Comparison of ENCODE assay signal across 1 cellular context in the genomic region with DNA sequence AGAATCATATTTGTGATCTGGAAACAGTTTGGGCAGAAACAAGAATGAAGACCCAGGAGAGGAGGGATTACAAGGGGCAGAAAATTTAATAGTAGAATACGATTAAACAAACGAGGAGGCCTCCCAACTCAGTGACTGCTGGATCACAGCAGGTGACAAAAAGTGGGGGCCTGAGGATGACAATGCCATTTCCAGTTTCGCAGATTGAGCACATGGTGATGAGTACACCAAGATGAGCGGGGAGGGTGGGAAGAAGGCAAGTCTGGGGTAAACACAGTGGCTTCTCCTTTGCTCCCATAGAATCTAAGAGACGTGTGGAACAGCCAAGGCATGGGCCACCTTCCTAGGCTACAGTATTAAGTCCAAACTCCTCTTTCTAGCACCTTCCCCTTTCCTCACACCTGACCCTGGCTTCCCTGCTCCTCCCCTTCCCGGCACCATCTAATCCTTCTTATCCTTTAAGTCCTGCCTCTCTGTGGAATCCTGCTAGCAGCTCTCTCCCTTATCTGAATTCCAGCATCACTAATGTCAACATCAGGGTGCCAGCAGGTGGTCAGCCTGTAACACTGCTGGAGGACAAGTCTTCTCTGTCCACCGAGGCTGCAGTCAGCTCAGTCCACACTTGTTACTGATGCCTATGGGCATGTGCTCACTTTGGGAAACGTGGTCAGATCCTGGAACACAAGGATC.
TF ChIP-seq lines count a peak whose summit lies in the region.

No MANE protein-coding gene starts in this region.

TF ChIP-seq in HepG2, 621 proteins besides CTCF, POLR2A, EP300 and RAD21 (continued from another document and continues in another):
- TF ChIP-seq, protein P1, sequence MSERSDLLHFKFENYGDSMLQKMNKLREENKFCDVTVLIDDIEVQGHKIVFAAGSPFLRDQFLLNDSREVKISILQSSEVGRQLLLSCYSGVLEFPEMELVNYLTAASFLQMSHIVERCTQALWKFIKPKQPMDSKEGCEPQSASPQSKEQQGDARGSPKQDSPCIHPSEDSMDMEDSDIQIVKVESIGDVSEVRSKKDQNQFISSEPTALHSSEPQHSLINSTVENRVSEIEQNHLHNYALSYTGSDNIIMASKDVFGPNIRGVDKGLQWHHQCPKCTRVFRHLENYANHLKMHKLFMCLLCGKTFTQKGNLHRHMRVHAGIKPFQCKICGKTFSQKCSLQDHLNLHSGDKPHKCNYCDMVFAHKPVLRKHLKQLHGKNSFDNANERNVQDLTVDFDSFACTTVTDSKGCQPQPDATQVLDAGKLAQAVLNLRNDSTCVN (CRISPR knock-in tag; IDR thresholded peaks at IDR 0.05; ENCODE audit: borderline replicate concordance): 0 out of 2 replicates have a peak, but pooled peaks have one; percentile 29
- TF ChIP-seq TFE3 (CRISPR knock-in tag; IDR thresholded peaks at IDR 0.05): peak; percentile 70
- TF ChIP-seq ESRRA (CRISPR knock-in tag; IDR thresholded peaks at IDR 0.05; ENCODE audit: low read depth): peak; percentile 61; the same call in 1 of the 2 replicates
- TF ChIP-seq ZNF569 (CRISPR knock-in tag; IDR thresholded peaks at IDR 0.05; ENCODE audit: borderline replicate concordance): no peak
- peak; percentile 54; the same call in 1 of the 2 replicates for TF ChIP-seq SIN3A (IDR thresholded peaks at IDR 0.05; ENCODE audit: borderline replicate concordance, low read depth, low read length)
- TF ChIP-seq, protein P2, sequence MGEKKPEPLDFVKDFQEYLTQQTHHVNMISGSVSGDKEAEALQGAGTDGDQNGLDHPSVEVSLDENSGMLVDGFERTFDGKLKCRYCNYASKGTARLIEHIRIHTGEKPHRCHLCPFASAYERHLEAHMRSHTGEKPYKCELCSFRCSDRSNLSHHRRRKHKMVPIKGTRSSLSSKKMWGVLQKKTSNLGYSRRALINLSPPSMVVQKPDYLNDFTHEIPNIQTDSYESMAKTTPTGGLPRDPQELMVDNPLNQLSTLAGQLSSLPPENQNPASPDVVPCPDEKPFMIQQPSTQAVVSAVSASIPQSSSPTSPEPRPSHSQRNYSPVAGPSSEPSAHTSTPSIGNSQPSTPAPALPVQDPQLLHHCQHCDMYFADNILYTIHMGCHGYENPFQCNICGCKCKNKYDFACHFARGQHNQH (CRISPR knock-in tag; IDR thresholded peaks at IDR 0.05): peak; percentile 49; the same call in 1 of the 2 replicates
- peak; percentile 81 for TF ChIP-seq PHF5A (CRISPR knock-in tag; IDR thresholded peaks at IDR 0.05; ENCODE audit: low read depth, unreplicated experiment)
- 0 out of 2 replicates have a peak, but pooled peaks have one; percentile 72 for TF ChIP-seq ZBTB7A (CRISPR knock-in tag; IDR thresholded peaks at IDR 0.05)
- no peak for TF ChIP-seq RFX3 (CRISPR knock-in tag; IDR thresholded peaks at IDR 0.05)
- no peak for TF ChIP-seq ZNF264 (CRISPR knock-in tag; IDR thresholded peaks at IDR 0.05)
- TF ChIP-seq, protein P3, sequence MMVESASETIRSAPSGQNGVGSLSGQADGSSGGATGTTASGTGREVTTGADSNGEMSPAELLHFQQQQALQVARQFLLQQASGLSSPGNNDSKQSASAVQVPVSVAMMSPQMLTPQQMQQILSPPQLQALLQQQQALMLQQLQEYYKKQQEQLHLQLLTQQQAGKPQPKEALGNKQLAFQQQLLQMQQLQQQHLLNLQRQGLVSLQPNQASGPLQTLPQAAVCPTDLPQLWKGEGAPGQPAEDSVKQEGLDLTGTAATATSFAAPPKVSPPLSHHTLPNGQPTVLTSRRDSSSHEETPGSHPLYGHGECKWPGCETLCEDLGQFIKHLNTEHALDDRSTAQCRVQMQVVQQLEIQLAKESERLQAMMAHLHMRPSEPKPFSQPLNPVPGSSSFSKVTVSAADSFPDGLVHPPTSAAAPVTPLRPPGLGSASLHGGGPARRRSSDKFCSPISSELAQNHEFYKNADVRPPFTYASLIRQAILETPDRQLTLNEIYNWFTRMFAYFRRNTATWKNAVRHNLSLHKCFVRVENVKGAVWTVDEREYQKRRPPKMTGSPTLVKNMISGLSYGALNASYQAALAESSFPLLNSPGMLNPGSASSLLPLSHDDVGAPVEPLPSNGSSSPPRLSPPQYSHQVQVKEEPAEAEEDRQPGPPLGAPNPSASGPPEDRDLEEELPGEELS (CRISPR knock-in tag; IDR thresholded peaks at IDR 0.05): peak; percentile 83
- peak; percentile 53; the same call in 1 of the 2 replicates for TF ChIP-seq ZKSCAN8 (CRISPR knock-in tag; IDR thresholded peaks at IDR 0.05; ENCODE audit: borderline replicate concordance)
- TF ChIP-seq ERF (CRISPR knock-in tag; IDR thresholded peaks at IDR 0.05): peak; percentile 74; the same call in 1 of the 2 replicates
- no peak for TF ChIP-seq NFE2 (CRISPR knock-in tag; IDR thresholded peaks at IDR 0.05)
- TF ChIP-seq TEAD3 (CRISPR knock-in tag; optimal IDR thresholded peaks at IDR 0.05; ENCODE audit: borderline replicate concordance): peak; percentile 99
- no peak for TF ChIP-seq HOXA7 (CRISPR knock-in tag; IDR thresholded peaks at IDR 0.05)
- TF ChIP-seq ZGPAT (CRISPR knock-in tag; IDR thresholded peaks at IDR 0.05): peak; percentile 64; the same call in 1 of the 2 replicates
- TF ChIP-seq NCOA2 (CRISPR knock-in tag; IDR thresholded peaks at IDR 0.05): peak; percentile 88
- peak; percentile 69 for TF ChIP-seq RXRB (CRISPR knock-in tag; IDR thresholded peaks at IDR 0.05; ENCODE audit: borderline replicate concordance)
- TF ChIP-seq SALL1 (CRISPR knock-in tag; IDR thresholded peaks at IDR 0.05): peak; percentile 94
- peak; percentile 73 for TF ChIP-seq MTA1 (CRISPR knock-in tag; IDR thresholded peaks at IDR 0.05; ENCODE audit: borderline replicate concordance)
- TF ChIP-seq KDM4B (CRISPR knock-in tag; IDR thresholded peaks at IDR 0.05): peak; percentile 81; the same call in 1 of the 2 replicates
- 0 out of 2 replicates have a peak, but pooled peaks have one; percentile 9 for TF ChIP-seq ZSCAN29 (CRISPR knock-in tag; conservative IDR thresholded peaks at IDR 0.05)
- TF ChIP-seq HMG20A (CRISPR knock-in tag; IDR thresholded peaks at IDR 0.05; ENCODE audit: borderline replicate concordance): peak; percentile 45; the same call in 1 of the 2 replicates
- no peak for TF ChIP-seq ZNF75D (CRISPR knock-in tag; IDR thresholded peaks at IDR 0.05; ENCODE audit: borderline replicate concordance)
- TF ChIP-seq SOX5 (CRISPR knock-in tag; IDR thresholded peaks at IDR 0.05; ENCODE audit: borderline replicate concordance): peak; percentile 79
- peak; percentile 63; the same call in 1 of the 2 replicates for TF ChIP-seq ZSCAN21 (CRISPR knock-in tag; IDR thresholded peaks at IDR 0.05; ENCODE audit: borderline replicate concordance)
- TF ChIP-seq ZNF337 (CRISPR knock-in tag; IDR thresholded peaks at IDR 0.05; ENCODE audit: borderline replicate concordance, low read depth): 0 out of 2 replicates have a peak, but pooled peaks have one; percentile 51
- 0 out of 2 replicates have a peak, but pooled peaks have one; percentile 26 for TF ChIP-seq ELF1 (CRISPR knock-in tag; IDR thresholded peaks at IDR 0.05)
- peak; percentile 24 for TF ChIP-seq SKI (IDR thresholded peaks at IDR 0.05; ENCODE audit: partially characterized antibody)
- TF ChIP-seq ZNF292 (CRISPR knock-in tag; IDR thresholded peaks at IDR 0.05; ENCODE audit: borderline replicate concordance, low read depth): peak; percentile 96
- 0 out of 2 replicates have a peak, but pooled peaks have one; percentile 39 for TF ChIP-seq CSRNP1 (CRISPR knock-in tag; IDR thresholded peaks at IDR 0.05)
- TF ChIP-seq, protein P4, sequence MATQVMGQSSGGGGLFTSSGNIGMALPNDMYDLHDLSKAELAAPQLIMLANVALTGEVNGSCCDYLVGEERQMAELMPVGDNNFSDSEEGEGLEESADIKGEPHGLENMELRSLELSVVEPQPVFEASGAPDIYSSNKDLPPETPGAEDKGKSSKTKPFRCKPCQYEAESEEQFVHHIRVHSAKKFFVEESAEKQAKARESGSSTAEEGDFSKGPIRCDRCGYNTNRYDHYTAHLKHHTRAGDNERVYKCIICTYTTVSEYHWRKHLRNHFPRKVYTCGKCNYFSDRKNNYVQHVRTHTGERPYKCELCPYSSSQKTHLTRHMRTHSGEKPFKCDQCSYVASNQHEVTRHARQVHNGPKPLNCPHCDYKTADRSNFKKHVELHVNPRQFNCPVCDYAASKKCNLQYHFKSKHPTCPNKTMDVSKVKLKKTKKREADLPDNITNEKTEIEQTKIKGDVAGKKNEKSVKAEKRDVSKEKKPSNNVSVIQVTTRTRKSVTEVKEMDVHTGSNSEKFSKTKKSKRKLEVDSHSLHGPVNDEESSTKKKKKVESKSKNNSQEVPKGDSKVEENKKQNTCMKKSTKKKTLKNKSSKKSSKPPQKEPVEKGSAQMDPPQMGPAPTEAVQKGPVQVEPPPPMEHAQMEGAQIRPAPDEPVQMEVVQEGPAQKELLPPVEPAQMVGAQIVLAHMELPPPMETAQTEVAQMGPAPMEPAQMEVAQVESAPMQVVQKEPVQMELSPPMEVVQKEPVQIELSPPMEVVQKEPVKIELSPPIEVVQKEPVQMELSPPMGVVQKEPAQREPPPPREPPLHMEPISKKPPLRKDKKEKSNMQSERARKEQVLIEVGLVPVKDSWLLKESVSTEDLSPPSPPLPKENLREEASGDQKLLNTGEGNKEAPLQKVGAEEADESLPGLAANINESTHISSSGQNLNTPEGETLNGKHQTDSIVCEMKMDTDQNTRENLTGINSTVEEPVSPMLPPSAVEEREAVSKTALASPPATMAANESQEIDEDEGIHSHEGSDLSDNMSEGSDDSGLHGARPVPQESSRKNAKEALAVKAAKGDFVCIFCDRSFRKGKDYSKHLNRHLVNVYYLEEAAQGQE (IDR thresholded peaks at IDR 0.05; ENCODE audit: borderline replicate concordance in 1 of 2, low read depth in 1 of 2, low read length in 2 of 2): no peak
- TF ChIP-seq ZBTB7B (CRISPR knock-in tag; IDR thresholded peaks at IDR 0.05): peak; percentile 84
- peak; percentile 59; the same call in 1 of the 2 replicates for TF ChIP-seq CEBPG (CRISPR knock-in tag; IDR thresholded peaks at IDR 0.05)
- TF ChIP-seq, protein P5, sequence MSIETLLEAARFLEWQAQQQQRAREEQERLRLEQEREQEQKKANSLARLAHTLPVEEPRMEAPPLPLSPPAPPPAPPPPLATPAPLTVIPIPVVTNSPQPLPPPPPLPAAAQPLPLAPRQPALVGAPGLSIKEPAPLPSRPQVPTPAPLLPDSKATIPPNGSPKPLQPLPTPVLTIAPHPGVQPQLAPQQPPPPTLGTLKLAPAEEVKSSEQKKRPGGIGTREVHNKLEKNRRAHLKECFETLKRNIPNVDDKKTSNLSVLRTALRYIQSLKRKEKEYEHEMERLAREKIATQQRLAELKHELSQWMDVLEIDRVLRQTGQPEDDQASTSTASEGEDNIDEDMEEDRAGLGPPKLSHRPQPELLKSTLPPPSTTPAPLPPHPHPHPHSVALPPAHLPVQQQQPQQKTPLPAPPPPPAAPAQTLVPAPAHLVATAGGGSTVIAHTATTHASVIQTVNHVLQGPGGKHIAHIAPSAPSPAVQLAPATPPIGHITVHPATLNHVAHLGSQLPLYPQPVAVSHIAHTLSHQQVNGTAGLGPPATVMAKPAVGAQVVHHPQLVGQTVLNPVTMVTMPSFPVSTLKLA (IDR thresholded peaks at IDR 0.05): peak; percentile 41; the same call in 1 of the 2 replicates
- TF ChIP-seq KDM2A (CRISPR knock-in tag; IDR thresholded peaks at IDR 0.05; ENCODE audit: borderline replicate concordance, low read depth): peak; percentile 56; the same call in 1 of the 2 replicates
- TF ChIP-seq NCOR1 (IDR thresholded peaks at IDR 0.05; ENCODE audit: borderline replicate concordance, low read length): peak; percentile 39; the same call in 1 of the 2 replicates
- peak; percentile 98 for TF ChIP-seq HDAC2 (CRISPR knock-in tag; IDR thresholded peaks at IDR 0.05)
- TF ChIP-seq CREB1 (IDR thresholded peaks at IDR 0.05): no peak
- TF ChIP-seq CREB1 (CRISPR knock-in tag; IDR thresholded peaks at IDR 0.05): peak; percentile 67
- TF ChIP-seq BORCS8-MEF2B (CRISPR knock-in tag; IDR thresholded peaks at IDR 0.05): peak; percentile 25; the same call in 1 of the 2 replicates
- TF ChIP-seq ZNF773 (CRISPR knock-in tag; IDR thresholded peaks at IDR 0.05; ENCODE audit: borderline replicate concordance): no peak
- no peak for TF ChIP-seq SMARCE1 (IDR thresholded peaks at IDR 0.05; ENCODE audit: borderline replicate concordance)
- peak; percentile 79; the same call in 1 of the 2 replicates for TF ChIP-seq RXRA (CRISPR knock-in tag; IDR thresholded peaks at IDR 0.05)
- peak; percentile 69; the same call in 1 of the 2 replicates for TF ChIP-seq HOXA3 (CRISPR knock-in tag; IDR thresholded peaks at IDR 0.05)
- peak; percentile 83 for TF ChIP-seq ZNF12 (CRISPR knock-in tag; IDR thresholded peaks at IDR 0.05)
